In the genomic region with DNA sequence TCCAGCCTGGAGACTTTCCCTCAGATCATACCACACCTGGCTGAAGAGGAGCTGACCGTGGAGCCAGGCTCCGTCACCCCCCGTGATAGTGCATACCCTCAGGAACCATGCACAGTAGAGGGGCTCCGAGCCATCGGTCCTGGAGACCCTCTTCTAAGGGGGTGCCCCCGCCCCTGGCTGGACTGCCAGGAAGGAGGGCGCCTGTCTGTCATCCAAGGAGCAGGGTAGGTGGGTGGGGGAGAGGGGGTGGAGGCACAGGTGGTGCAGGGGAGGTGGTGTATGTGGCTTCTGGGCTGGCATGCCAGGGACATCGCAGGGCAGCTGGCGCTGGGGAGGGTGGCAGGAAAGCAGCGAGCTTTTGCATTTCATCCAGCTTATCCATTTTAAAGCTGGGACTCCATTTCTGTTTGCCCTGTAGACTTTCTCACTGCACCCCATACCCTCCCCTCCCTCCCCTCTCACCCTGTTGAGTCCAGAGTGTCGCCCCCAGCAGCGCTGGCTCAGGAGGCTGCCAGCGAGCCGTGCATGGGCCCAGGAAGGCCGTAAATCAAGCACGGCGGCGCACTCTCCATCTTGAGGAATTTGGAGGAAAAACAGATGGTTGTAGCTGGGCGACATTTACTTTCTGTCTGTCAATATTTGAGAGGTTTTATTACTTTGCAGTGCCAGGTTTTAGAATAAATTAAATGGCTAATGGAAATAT, we compare ENCODE assay signal across 13 cellular contexts. TPM values are rescaled to one million over a fixed set of nuclear protein-coding genes. Genes with fewer than 3 reads are reported as not detected.
DNase-seq lines count a peak whose midpoint lies in the region; ATAC-seq, FAIRE-seq and TF ChIP-seq lines count a peak whose summit lies in the region.
"Had no signal": no experiment of that assay in that cellular context is flagged by ENCODE, and none has a peak within 500 bp of the region (broad histone marks: within the 10 kb centered on the region; RNA-seq: fewer than 3 reads in every experiment).

No MANE protein-coding gene starts in this region.

- H3K4me2 ChIP-seq in keratinocyte (ENCODE audit: control insufficient read depth, extremely low read depth, insufficient read depth, low read depth, low read length) (peak overlapping the region; percentile 58), smooth muscle cell (peak overlapping the region; percentile 57)
- H3K4me2 ChIP-seq: PC-9 had no signal

- H3K27me3 ChIP-seq in SJCRH30 (no peaks in the 10 kb centered on the region), keratinocyte (ENCODE audit: control insufficient read depth, extremely low read depth, insufficient read depth, low read length) (no peaks in the 10 kb centered on the region), smooth muscle cell (ENCODE audit: low read depth) (no peaks in the 10 kb centered on the region)

- no peaks in the 10 kb centered on the region for H3K79me2 ChIP-seq in keratinocyte (ENCODE audit: control insufficient read depth, insufficient read depth, low read length)
- no peaks in the 10 kb centered on the region for H3K79me2 ChIP-seq in smooth muscle cell (ENCODE audit: low read depth)

- H3K4me3 ChIP-seq in SJCRH30, result peak overlapping the region; percentile 9
- peak overlapping the region in 2 of 3 experiments; percentile 15 to 18 for H3K4me3 ChIP-seq in keratinocyte (ENCODE audit: control insufficient read depth in 2 of 3, extremely low read depth in 1 of 3, insufficient read depth in 2 of 3, low read depth in 1 of 3, low read length in 3 of 3)
- no peak overlapping the region for H3K4me3 ChIP-seq in smooth muscle cell
- H3K4me3 ChIP-seq: PC-9 had no signal

- dilution Hi-C loops in keratinocyte (cut with MboI; ENCODE audit: extremely low pct_ligation_motif_present, low sequenced_read_pairs), result no loop called here

- ATAC-seq in GM18511 (IDR thresholded peaks at IDR 0.05; ENCODE audit: unreplicated experiment), result no peak
- ATAC-seq in HG03139 (IDR thresholded peaks at IDR 0.05; ENCODE audit: unreplicated experiment), result no peak
- no peak for ATAC-seq in HG02588 (IDR thresholded peaks at IDR 0.05; ENCODE audit: unreplicated experiment)
- ATAC-seq: naive thymus-derived CD4-positive, alpha-beta T cell had no signal

- DNase-seq in EH (ENCODE audit: low read depth), result peak; percentile 63
- DNase-seq in SJCRH30, result peak in 1 of 2 experiments; percentile 27
- no peak for DNase-seq in keratinocyte (ENCODE audit: low read depth, low spot score)
- no peak for DNase-seq in smooth muscle cell (lab: John Stamatoyannopoulos, UW; ENCODE audit: unreplicated experiment)
- DNase-seq in Ammon's horn (ENCODE audit: low spot score), result no peak
- DNase-seq: Karpas-422; naive thymus-derived CD4-positive, alpha-beta T cell; stimulated activated CD4-positive, alpha-beta T cell treated with anti-CD3 and anti-CD28 coated beads, Interleukin-12 subunit alpha, Interleukin-12 subunit beta, amount 100 ng/mL, for 4 hours; T-helper 9 cell had no signal

- H3K4me1 ChIP-seq in SJCRH30 (peaks cover 39% of the 10 kb centered on the region), keratinocyte (ENCODE audit: control insufficient read depth, extremely low read depth, insufficient read depth, low read length) (peaks cover 48% of the 10 kb centered on the region), smooth muscle cell (ENCODE audit: low read depth) (peaks cover 15% of the 10 kb centered on the region)

- peak overlapping the region; percentile 39 for H3K9ac ChIP-seq in keratinocyte (ENCODE audit: control insufficient read depth, extremely low read depth, insufficient read depth, low read length)
- no peak overlapping the region for H3K9ac ChIP-seq in smooth muscle cell (ENCODE audit: low read depth)

- H3K9me3 ChIP-seq in SJCRH30 (replicated peaks) (no peaks in the 10 kb centered on the region), keratinocyte (ENCODE audit: control insufficient read depth, low read depth, low read length) (no peaks in the 10 kb centered on the region), smooth muscle cell (replicated peaks; ENCODE audit: low read depth) (no peaks in the 10 kb centered on the region)

- H3K27ac ChIP-seq in SJCRH30 (peak overlapping the region; percentile 42), keratinocyte (ENCODE audit: control insufficient read depth, insufficient read depth, low read length) (peak overlapping the region; percentile 55), smooth muscle cell (ENCODE audit: low read depth) (no peak overlapping the region)
- H3K27ac ChIP-seq: PC-9 had no signal

- H3K36me3 ChIP-seq in SJCRH30 (no peaks in the 10 kb centered on the region), keratinocyte (ENCODE audit: control insufficient read depth in 2 of 2, extremely low read depth in 1 of 2, insufficient read depth in 2 of 2, low read length in 2 of 2) (no peaks in the 10 kb centered on the region), smooth muscle cell (ENCODE audit: low read depth) (no peaks in the 10 kb centered on the region)

- no peak for TF ChIP-seq CTCF in keratinocyte (optimal IDR thresholded peaks at IDR 0.05 in 1 of 3, IDR thresholded peaks at IDR 0.05 in 1 of 3, conservative IDR thresholded peaks at IDR 0.05 in 1 of 3; ENCODE audit: extremely low read depth in 1 of 3, insufficient read depth in 2 of 3, low read length in 3 of 3)
- no peak for TF ChIP-seq CTCF in smooth muscle cell (IDR thresholded peaks at IDR 0.05; ENCODE audit: borderline replicate concordance, insufficient read depth, poor library complexity, severe bottlenecking)

- peak; percentile 32 for FAIRE-seq in keratinocyte (lab: Jason Lieb, UNC)

- H3F3A ChIP-seq in smooth muscle cell (ENCODE audit: low read depth), result no peaks in the 10 kb centered on the region

- H2AFZ ChIP-seq in keratinocyte (ENCODE audit: control insufficient read depth, low read length) (peak overlapping the region; percentile 23), smooth muscle cell (ENCODE audit: low read depth) (no peak overlapping the region)
- H2AFZ ChIP-seq: PC-9 had no signal

- H4K20me1 ChIP-seq in keratinocyte (ENCODE audit: control insufficient read depth, extremely low read depth, insufficient read depth, low read length) (no peaks in the 10 kb centered on the region), smooth muscle cell (ENCODE audit: low read depth) (no peaks in the 10 kb centered on the region)

- no peaks in the 10 kb centered on the region for H3K9me1 ChIP-seq in keratinocyte (ENCODE audit: control insufficient read depth, extremely low read depth, insufficient read depth, low read length)

- 70% methylated on average over 19 of the region's 19 CpGs for WGBS in smooth muscle cell (ENCODE audit: low lambda C conversion rate)

RNA-seq across cellular contexts. Expression of a gene that starts 56.2 kb away (rescaled TPM):
- 18.8 and 20.0 TPM in 2 replicates for total RNA-seq in SJCRH30 (2014; rRNA removed; shearing (Covaris generic))
- polyA plus RNA-seq in keratinocyte (6.3 to 10.1 TPM (median 9.2 TPM) in 3 replicates), smooth muscle cell (13.0 and 17.6 TPM in 2 replicates)
- polyA plus RNA-seq in keratinocyte (2011; ENCODE audit: low read depth), result 6.5 TPM
- 4.5 and 10.8 TPM in 2 replicates for polyA plus RNA-seq in keratinocyte (2011; cell fraction: cytosol; rRNA removed)
- polyA plus RNA-seq in keratinocyte (2011; cell fraction: nucleus; rRNA removed), result 11.0 and 15.0 TPM in 2 replicates
- polyA plus RNA-seq in keratinocyte (2012; ENCODE audit: low replicate concordance), result 11.0 and 20.8 TPM in 2 replicates
- polyA minus RNA-seq in keratinocyte, result 10.4 to 23.9 TPM (median 14.1 TPM) in 3 replicates
- polyA minus RNA-seq in keratinocyte (2011; cell fraction: cytosol; rRNA and poly(A)+ RNA removed), result 30.3 TPM
- 17.5 and 18.5 TPM in 2 replicates for polyA minus RNA-seq in keratinocyte (2011; cell fraction: nucleus; rRNA and poly(A)+ RNA removed)
- 9.3 and 11.3 TPM in 2 replicates for total RNA-seq in smooth muscle cell
